1 cellular context compared by ENCODE assay signal in the genomic region with DNA sequence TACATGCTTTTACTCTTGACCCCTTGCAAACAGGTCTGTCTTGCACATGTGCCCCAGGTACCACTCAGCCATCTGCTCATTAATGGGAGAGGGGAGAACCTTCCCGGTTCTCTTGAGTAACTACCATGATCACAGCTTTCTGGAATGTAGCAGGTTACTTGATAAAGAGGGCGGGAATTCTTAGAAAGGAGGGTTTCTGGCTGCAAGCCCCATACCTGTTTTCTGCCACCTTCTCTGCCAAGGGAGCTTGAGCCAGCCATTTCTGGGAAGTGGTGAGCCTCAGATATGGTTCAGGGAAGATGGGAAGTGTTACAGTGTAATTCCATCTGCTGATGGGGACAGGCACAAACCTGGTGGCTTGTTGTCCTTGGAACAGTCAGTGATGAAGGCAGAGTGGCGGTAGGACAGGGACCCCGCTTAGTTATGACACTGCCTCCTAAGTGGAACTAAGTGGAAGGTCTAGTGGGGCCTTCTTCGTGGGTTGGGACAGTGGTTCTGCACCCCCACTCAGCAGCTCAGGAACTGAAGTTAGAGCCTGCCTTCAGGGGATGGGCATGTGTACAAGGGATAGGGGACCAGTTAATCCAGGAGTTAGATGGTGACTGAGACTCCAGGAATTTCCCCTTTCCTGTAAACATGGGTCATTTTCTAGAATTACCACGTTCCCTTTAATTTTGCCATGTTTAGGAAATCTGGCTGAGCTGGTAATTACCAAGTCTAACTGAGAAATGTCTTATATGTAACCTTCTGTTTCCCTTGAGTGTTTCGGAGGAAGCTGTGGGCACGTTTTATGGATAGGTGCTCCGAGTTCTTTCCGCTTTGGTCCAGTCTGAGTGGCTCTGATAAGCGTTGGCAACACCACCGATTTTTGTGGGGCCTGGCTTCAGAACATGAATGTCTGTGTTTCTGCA.
TF ChIP-seq lines count a peak whose summit lies in the region.

No MANE protein-coding gene starts in this region.

TF ChIP-seq in K562, 482 proteins besides CTCF, POLR2A, EP300 and RAD21 (continued from another document):
- TF ChIP-seq, protein P1, sequence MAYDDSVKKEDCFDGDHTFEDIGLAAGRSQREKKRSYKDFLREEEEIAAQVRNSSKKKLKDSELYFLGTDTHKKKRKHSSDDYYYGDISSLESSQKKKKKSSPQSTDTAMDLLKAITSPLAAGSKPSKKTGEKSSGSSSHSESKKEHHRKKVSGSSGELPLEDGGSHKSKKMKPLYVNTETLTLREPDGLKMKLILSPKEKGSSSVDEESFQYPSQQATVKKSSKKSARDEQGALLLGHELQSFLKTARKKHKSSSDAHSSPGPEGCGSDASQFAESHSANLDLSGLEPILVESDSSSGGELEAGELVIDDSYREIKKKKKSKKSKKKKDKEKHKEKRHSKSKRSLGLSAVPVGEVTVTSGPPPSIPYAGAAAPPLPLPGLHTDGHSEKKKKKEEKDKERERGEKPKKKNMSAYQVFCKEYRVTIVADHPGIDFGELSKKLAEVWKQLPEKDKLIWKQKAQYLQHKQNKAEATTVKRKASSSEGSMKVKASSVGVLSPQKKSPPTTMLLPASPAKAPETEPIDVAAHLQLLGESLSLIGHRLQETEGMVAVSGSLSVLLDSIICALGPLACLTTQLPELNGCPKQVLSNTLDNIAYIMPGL (CRISPR knock-in tag; IDR thresholded peaks at IDR 0.05) = 0 out of 2 replicates have a peak, but pooled peaks have one; percentile 23
- TF ChIP-seq NCOA2 (IDR thresholded peaks at IDR 0.05; ENCODE audit: partially characterized antibody in 2 of 2) (no peak), ZNF324 (CRISPR knock-in tag; IDR thresholded peaks at IDR 0.05) (no peak), BMI1 (IDR thresholded peaks at IDR 0.05; ENCODE audit: low read length) (no peak), ZZZ3 (IDR thresholded peaks at IDR 0.05) (no peak)
- TF ChIP-seq, protein P2, sequence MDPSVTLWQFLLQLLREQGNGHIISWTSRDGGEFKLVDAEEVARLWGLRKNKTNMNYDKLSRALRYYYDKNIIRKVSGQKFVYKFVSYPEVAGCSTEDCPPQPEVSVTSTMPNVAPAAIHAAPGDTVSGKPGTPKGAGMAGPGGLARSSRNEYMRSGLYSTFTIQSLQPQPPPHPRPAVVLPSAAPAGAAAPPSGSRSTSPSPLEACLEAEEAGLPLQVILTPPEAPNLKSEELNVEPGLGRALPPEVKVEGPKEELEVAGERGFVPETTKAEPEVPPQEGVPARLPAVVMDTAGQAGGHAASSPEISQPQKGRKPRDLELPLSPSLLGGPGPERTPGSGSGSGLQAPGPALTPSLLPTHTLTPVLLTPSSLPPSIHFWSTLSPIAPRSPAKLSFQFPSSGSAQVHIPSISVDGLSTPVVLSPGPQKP (CRISPR knock-in tag; IDR thresholded peaks at IDR 0.05) = no peak
TF ChIP-seq in K562: peak in this region for 4.
